In genomic region chr4:49510238-49510637, GRCh38 we compare ENCODE assay signal across 8 cellular contexts.
DNase-seq lines count a peak whose midpoint lies in the region; TF ChIP-seq lines count a peak whose summit lies in the region.
"Not testable (repeated sequence)": the region's sequence is repeated elsewhere in the genome, so short reads cannot be mapped to it uniquely, and the experiment has no call there.

No MANE protein-coding gene starts in this region.

- not testable (repeated sequence) for H3K27ac ChIP-seq in RWPE1

- peaks cover 48% of the 10 kb centered on the region for H3K9me3 Mint-ChIP-seq in chondrocyte (ENCODE audit: low read depth)

- TF ChIP-seq CTCF in GM10248 (IDR thresholded peaks at IDR 0.05; ENCODE audit: control extremely low read depth, extremely low read depth, low read depth, missing control alignments); RWPE1 (conservative IDR thresholded peaks at IDR 0.05; ENCODE audit: low read depth); chondrocyte (IDR thresholded peaks at IDR 0.05); fibroblast of pulmonary artery (IDR thresholded peaks at IDR 0.05; ENCODE audit: low read length, missing control alignments): not testable (repeated sequence)

- H3K27me3 ChIP-seq in H7 (ENCODE audit: control insufficient read depth, insufficient read depth, low read length) = not testable (repeated sequence)

- CTCF ChIA-PET in GM10248 (lab: Yijun Ruan, JAX); RWPE1 (lab: Yijun Ruan, JAX): not testable (repeated sequence)

- H3K27me3 Mint-ChIP-seq in chondrocyte (ENCODE audit: low read depth) = not testable (repeated sequence)

- not testable (repeated sequence) for H3K4me1 Mint-ChIP-seq in chondrocyte (ENCODE audit: low read depth)

- H3K27ac Mint-ChIP-seq in chondrocyte (ENCODE audit: unreplicated experiment) = not testable (repeated sequence)

- H3K36me3 ChIP-seq in H7 (replicated peaks; ENCODE audit: control insufficient read depth, insufficient read depth, low read length) = not testable (repeated sequence)

- POLR2A ChIA-PET in GM10248 (lab: Yijun Ruan, JAX); RWPE1 (lab: Yijun Ruan, JAX; ENCODE audit: low non-redundant PET): not testable (repeated sequence)

- not testable (repeated sequence) for H3K36me3 Mint-ChIP-seq in chondrocyte (ENCODE audit: low read depth)

- not testable (repeated sequence) for H3K4me3 ChIP-seq in H7 (ENCODE audit: insufficient read depth, low read depth, low read length); fibroblast of pulmonary artery (replicated peaks; ENCODE audit: low read depth, low read length)

- DNase-seq in AG08396 (ENCODE audit: low spot score) (peak; percentile 25), GM10248 (ENCODE audit: extremely low spot score) (peak; percentile 29), H7 (peak; percentile 57), RWPE1 (ENCODE audit: low spot score) (peak; percentile 11), chondrocyte (ENCODE audit: low spot score) (peak; percentile 81), fibroblast of pulmonary artery (ENCODE audit: low read depth) (peak; percentile 4), left kidney (ENCODE audit: low read depth, low spot score) (peak; percentile 3), superior temporal gyrus (ENCODE audit: extremely low spot score) (peak; percentile 13)

- not testable (repeated sequence) for H3K4me3 Mint-ChIP-seq in chondrocyte (ENCODE audit: unreplicated experiment)

Comparison
In these comparisons a context has a peak if more than half of its experiments do, and no peak if none do; other contexts are left out.
1. DNase-seq: peak in every context shown above with its lines; median percentile 81 in chondrocyte; 57 in H7; 29 in GM10248; 25 in AG08396; 13 in superior temporal gyrus; 11 in RWPE1; 4 in fibroblast of pulmonary artery; 3 in left kidney.